ENCODE assay signal across 19 cellular contexts in the genomic region with DNA sequence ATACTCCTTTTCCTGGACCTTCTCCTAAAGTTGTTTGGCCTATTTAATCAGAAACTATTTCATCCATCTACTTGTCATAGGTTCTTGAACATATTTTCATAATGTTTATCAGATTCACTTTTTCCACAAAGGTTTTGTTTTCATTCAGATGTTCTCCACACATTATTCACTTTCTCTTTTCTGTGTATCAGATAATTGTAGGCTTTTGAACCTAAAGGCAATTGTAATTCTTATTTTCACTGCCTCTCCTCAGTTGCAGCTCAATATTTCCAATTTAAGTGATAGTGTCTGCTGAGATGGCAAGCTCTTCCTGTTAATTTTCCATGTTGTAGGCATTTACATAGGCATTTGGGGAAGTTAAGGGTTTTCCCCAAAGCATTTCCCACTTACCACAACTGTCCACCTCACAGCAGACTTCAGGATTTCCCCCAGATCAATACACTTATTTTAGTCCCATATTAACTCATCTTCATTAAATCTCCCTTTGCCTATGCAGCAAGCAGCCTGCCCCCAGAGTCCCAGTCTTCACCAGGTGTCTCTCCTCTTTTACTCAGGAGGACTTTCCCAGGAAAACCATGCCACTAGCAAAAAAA. TPM values are rescaled to one million over a fixed set of nuclear protein-coding genes. Genes with fewer than 3 reads are reported as not detected.
DNase-seq lines count a peak whose midpoint lies in the region; ATAC-seq and TF ChIP-seq lines count a peak whose summit lies in the region.
"Had no signal": no experiment of that assay in that cellular context is flagged by ENCODE, and none has a peak within 500 bp of the region (broad histone marks: within the 10 kb centered on the region; RNA-seq: fewer than 3 reads in every experiment).

No MANE protein-coding gene starts in this region.

- H3K27ac ChIP-seq in left lung, result no peak overlapping the region

- ATAC-seq in activated T-cell treated with anti-CD3 and anti-CD28 coated beads, Interleukin-2, amount 50 U/mL, for 72 hours (replicated peaks in 1 of 2), result peak; percentile 52 to 54
- ATAC-seq in HG02610 (IDR thresholded peaks at IDR 0.05; ENCODE audit: unreplicated experiment) (peak; percentile 62), HG02798 (IDR thresholded peaks at IDR 0.05; ENCODE audit: poor library complexity, unreplicated experiment) (no peak), GM18498 (IDR thresholded peaks at IDR 0.05; ENCODE audit: unreplicated experiment) (no peak), left lung (no peak)
- peak; percentile 47 to 57 for ATAC-seq in stimulated activated naive B cell treated with anti-CD40 and anti-IgM and Interleukin-4, amounts not matched to agents 10 μg/mL and 1 μg/mL and 100 μg/mL, for 72 hours (replicated peaks)
- ATAC-seq: Panc1, Right ventricle myocardium inferior had no signal

- H3K4me3 Mint-ChIP-seq in activated T-cell treated with anti-CD3 and anti-CD28 coated beads, Interleukin-2, amount 50 U/mL, for 72 hours, result peak overlapping the region; percentile 62 to 77
- H3K4me3 Mint-ChIP-seq in activated naive CD8-positive, alpha-beta T cell, result peak overlapping the region; percentile 24
- peak overlapping the region; percentile 38 to 66 for H3K4me3 Mint-ChIP-seq in stimulated activated naive B cell treated with anti-CD40 and anti-IgM and Interleukin-4, amounts not matched to agents 10 μg/mL and 1 μg/mL and 100 μg/mL, for 72 hours
- H3K4me3 Mint-ChIP-seq: CD4-positive, alpha-beta T cell; H9 had no signal

- intact Hi-C loops in left lung (cut with DNase I), result no loop called here

- H3K9me3 Mint-ChIP-seq in activated T-cell treated with anti-CD3 and anti-CD28 coated beads, Interleukin-2, amount 50 U/mL, for 72 hours, result no peaks in the 10 kb centered on the region
- no peaks in the 10 kb centered on the region for H3K9me3 Mint-ChIP-seq in activated naive CD8-positive, alpha-beta T cell (ENCODE audit: low read depth)
- H3K9me3 Mint-ChIP-seq in stimulated activated naive B cell treated with anti-CD40 and anti-IgM and Interleukin-4, amounts not matched to agents 10 μg/mL and 1 μg/mL and 100 μg/mL, for 72 hours, result peaks cover 0 to 1% of the 10 kb centered on the region in 2 donors
- H3K9me3 Mint-ChIP-seq: CD4-positive, alpha-beta T cell; H9 had no signal

- no peak for DNase-seq in activated T-cell treated with anti-CD3 and anti-CD28 coated beads, Interleukin-2, amount 50 U/mL, for 72 hours
- DNase-seq in activated T-cell treated with anti-CD3 and anti-CD28 coated beads, Interleukin-2, amount 50 U/mL, for 1 hour, result no peak
- no peak for DNase-seq in stimulated activated naive B cell treated with anti-CD40 and anti-IgM and Interleukin-4, amounts not matched to agents 10 μg/mL and 1 μg/mL and 100 μg/mL, for 72 hours
- no peak for DNase-seq in left lung
- DNase-seq: ACHN; CD4-positive, alpha-beta T cell; DND-41; GDM1; H9; Kasumi-1; NCI-H1105 treated with DMSO at 0.1 percent for 48 hours; NCI-H187 treated with DMSO at 0.1 percent for 48 hours; NCI-H446 had no signal

- no peaks in the 10 kb centered on the region for H3K4me1 ChIP-seq in left lung

- TF ChIP-seq CTCF in left lung (IDR thresholded peaks at IDR 0.05), result no peak

- H3K4me1 Mint-ChIP-seq in activated T-cell treated with anti-CD3 and anti-CD28 coated beads, Interleukin-2, amount 50 U/mL, for 72 hours (ENCODE audit: low read depth), result peaks cover 49% of the 10 kb centered on the region
- H3K4me1 Mint-ChIP-seq in activated naive CD8-positive, alpha-beta T cell (ENCODE audit: low read depth), result peaks cover 60% of the 10 kb centered on the region
- H3K4me1 Mint-ChIP-seq in stimulated activated naive B cell treated with anti-CD40 and anti-IgM and Interleukin-4, amounts not matched to agents 10 μg/mL and 1 μg/mL and 100 μg/mL, for 72 hours, result peaks cover 30 to 51% of the 10 kb centered on the region in 2 donors
- H3K4me1 Mint-ChIP-seq: H9 had no signal

- no peaks in the 10 kb centered on the region for H3K36me3 ChIP-seq in left lung

- peak overlapping the region; percentile 31 for H3K27ac Mint-ChIP-seq in activated T-cell treated with anti-CD3 and anti-CD28 coated beads, Interleukin-2, amount 50 U/mL, for 72 hours
- H3K27ac Mint-ChIP-seq in activated naive CD8-positive, alpha-beta T cell, result peak overlapping the region; percentile 83
- peak overlapping the region; percentile 95 for H3K27ac Mint-ChIP-seq in stimulated activated naive B cell treated with anti-CD40 and anti-IgM and Interleukin-4, amounts not matched to agents 10 μg/mL and 1 μg/mL and 100 μg/mL, for 72 hours
- H3K27ac Mint-ChIP-seq: CD4-positive, alpha-beta T cell; H9 had no signal

- H3K36me3 Mint-ChIP-seq in activated T-cell treated with anti-CD3 and anti-CD28 coated beads, Interleukin-2, amount 50 U/mL, for 72 hours (ENCODE audit: insufficient read depth in 2 of 2), result no peaks in the 10 kb centered on the region
- H3K36me3 Mint-ChIP-seq in activated naive CD8-positive, alpha-beta T cell, result no peaks in the 10 kb centered on the region
- H3K36me3 Mint-ChIP-seq in stimulated activated naive B cell treated with anti-CD40 and anti-IgM and Interleukin-4, amounts not matched to agents 10 μg/mL and 1 μg/mL and 100 μg/mL, for 72 hours, result no peaks in the 10 kb centered on the region

- H3K27me3 Mint-ChIP-seq in activated T-cell treated with anti-CD3 and anti-CD28 coated beads, Interleukin-2, amount 50 U/mL, for 72 hours (ENCODE audit: low read depth), result no peaks in the 10 kb centered on the region
- H3K27me3 Mint-ChIP-seq in activated naive CD8-positive, alpha-beta T cell, result no peaks in the 10 kb centered on the region
- no peaks in the 10 kb centered on the region for H3K27me3 Mint-ChIP-seq in stimulated activated naive B cell treated with anti-CD40 and anti-IgM and Interleukin-4, amounts not matched to agents 10 μg/mL and 1 μg/mL and 100 μg/mL, for 72 hours
- H3K27me3 Mint-ChIP-seq: CD4-positive, alpha-beta T cell had no signal

- H3K4me3 ChIP-seq in left lung, result no peak overlapping the region

- no peaks in the 10 kb centered on the region for H3K27me3 ChIP-seq in left lung

- no peaks in the 10 kb centered on the region for H3K9me3 ChIP-seq in left lung

RNA-seq across cellular contexts. Expression of a gene that starts 12.3 kb away (rescaled TPM):
- total RNA-seq in activated T-cell treated with anti-CD3 and anti-CD28 coated beads, Interleukin-2, amount 50 U/mL, for 72 hours, result 100 to 1,000 TPM; 427 to 504 TPM
- total RNA-seq in left lung, result 10 to 100 TPM; 19.0 to 50.2 TPM

Comparison
In these comparisons a context has a peak if more than half of its experiments do, and no peak if none do; other contexts are left out.
1. ATAC-seq: peak in activated T-cell treated with anti-CD3 and anti-CD28 coated beads, Interleukin-2, amount 50 U/mL, for 72 hours (2 of 2), HG02610 (single experiment) and stimulated activated naive B cell treated with anti-CD40 and anti-IgM and Interleukin-4, amounts not matched to agents 10 μg/mL and 1 μg/mL and 100 μg/mL, for 72 hours (2 of 2); none in HG02798 (single experiment), GM18498 (single experiment) and left lung (single experiment).
2. H3K27ac Mint-ChIP-seq: peak in every context shown above with its lines; median percentile 95 in stimulated activated naive B cell treated with anti-CD40 and anti-IgM and Interleukin-4, amounts not matched to agents 10 μg/mL and 1 μg/mL and 100 μg/mL, for 72 hours; 83 in activated naive CD8-positive, alpha-beta T cell; 31 in activated T-cell treated with anti-CD3 and anti-CD28 coated beads, Interleukin-2, amount 50 U/mL, for 72 hours.
3. RNA of a gene that starts 12.3 kb away (total RNA-seq): 427 to 504 TPM in activated T-cell treated with anti-CD3 and anti-CD28 coated beads, Interleukin-2, amount 50 U/mL, for 72 hours; 19.0 to 50.2 TPM in left lung; every median in the first group is over 4 times any median in the second.
4. Peak in every context shown above with its lines, with median percentiles within 50 percentile points of each other: H3K4me3 Mint-ChIP-seq.